8 cellular contexts compared by ENCODE assay signal in genomic region chr3:127791221-127791913, GRCh38. TPM values are rescaled to one million over a fixed set of nuclear protein-coding genes. Genes with fewer than 3 reads are reported as not detected.
DNase-seq lines count a peak whose midpoint lies in the region; ATAC-seq, FAIRE-seq and TF ChIP-seq lines count a peak whose summit lies in the region.

No MANE protein-coding gene starts in this region.

- no peaks in the 10 kb centered on the region for H3K79me2 ChIP-seq in DND-41 (ENCODE audit: insufficient read depth, low read length)
- peaks cover 12% of the 10 kb centered on the region for H3K79me2 ChIP-seq in endothelial cell of umbilical vein (ENCODE audit: control insufficient read depth, insufficient read depth, low read length)

- no peak for TF ChIP-seq POLR2A in Peyer's patch (IDR thresholded peaks at IDR 0.05)
- no peak for TF ChIP-seq POLR2A in endothelial cell of umbilical vein (IDR thresholded peaks at IDR 0.05; ENCODE audit: low read depth, low read length)

- TF ChIP-seq CTCF in DND-41 (IDR thresholded peaks at IDR 0.05; ENCODE audit: borderline replicate concordance, extremely low read depth, low read length, poor library complexity, severe bottlenecking) (peak; percentile 32), Peyer's patch (IDR thresholded peaks at IDR 0.05) (peak in 4 of 6 experiments; percentile 15 to 60 (median 57)), endothelial cell of umbilical vein (IDR thresholded peaks at IDR 0.05; ENCODE audit: extremely low read depth in 1 of 2, insufficient read depth in 1 of 2, low read depth in 1 of 2, low read length in 2 of 2) (peak in 1 of 2 donors; percentile 4), psoas muscle (IDR thresholded peaks at IDR 0.05) (peak; percentile 34)

- no peak overlapping the region for H3K27ac ChIP-seq in DND-41 (ENCODE audit: low read length)
- H3K27ac ChIP-seq in Peyer's patch, result peak overlapping the region in 2 of 4 donors; percentile 61 to 73
- no peak overlapping the region for H3K27ac ChIP-seq in endothelial cell of umbilical vein (ENCODE audit: insufficient read depth, low read depth, low read length)
- peak overlapping the region; percentile 92 for H3K27ac ChIP-seq in psoas muscle

- POLR2A ChIA-PET in endothelial cell of umbilical vein (lab: Charles Lee), result no interaction called here

- WGBS in psoas muscle, 3 donors, result 66 to 74% (median 69%) methylated on average over 9 of the region's 9 CpGs

- H3K9me3 ChIP-seq in DND-41 (ENCODE audit: insufficient read depth, low read length, severe bottlenecking) (no peaks in the 10 kb centered on the region), Peyer's patch (no peaks in the 10 kb centered on the region), endothelial cell of umbilical vein (replicated peaks; ENCODE audit: control insufficient read depth, insufficient read depth, low read length) (no peaks in the 10 kb centered on the region), psoas muscle (no peaks in the 10 kb centered on the region)

- intact Hi-C loops in endothelial cell of umbilical vein (cut with micrococcal nuclease), result no loop called here
- intact Hi-C loops in psoas muscle (cut with DNase I), result loop anchor here (5.0 kb wide), 2 partner anchors 39 to 44 kb away; no protein-coding TSS in a partner anchor

- no peak overlapping the region for H3K9ac ChIP-seq in DND-41 (ENCODE audit: low read depth, low read length)
- no peak overlapping the region for H3K9ac ChIP-seq in endothelial cell of umbilical vein (replicated peaks; ENCODE audit: extremely low read depth, insufficient read depth, low read length)

- H3K4me2 ChIP-seq in DND-41 (ENCODE audit: insufficient read depth, low read length) (no peak overlapping the region), endothelial cell of umbilical vein (ENCODE audit: insufficient read depth, low read length) (no peak overlapping the region)

- ATAC-seq in DND-41 (ENCODE audit: insufficient read depth, low read depth), result peak; percentile 58
- ATAC-seq in GM19324 (IDR thresholded peaks at IDR 0.05; ENCODE audit: low FRiP score, unreplicated experiment), result peak; percentile 53
- peak; percentile 86 for ATAC-seq in HG03460 (IDR thresholded peaks at IDR 0.05; ENCODE audit: unreplicated experiment)
- ATAC-seq in psoas muscle, result peak in 3 of 4 donors; percentile 28 to 48 (median 40)
- no peak for ATAC-seq in HG03457 (IDR thresholded peaks at IDR 0.05; ENCODE audit: unreplicated experiment)

- H3K27me3 ChIP-seq in DND-41 (ENCODE audit: insufficient read depth, low read length, poor library complexity), result peaks cover 14% of the 10 kb centered on the region
- no peaks in the 10 kb centered on the region for H3K27me3 ChIP-seq in Peyer's patch
- H3K27me3 ChIP-seq in endothelial cell of umbilical vein (ENCODE audit: control insufficient read depth in 2 of 2, insufficient read depth in 2 of 2, low read length in 2 of 2), result no peaks in the 10 kb centered on the region
- H3K27me3 ChIP-seq in psoas muscle (ENCODE audit: insufficient read depth in 3 of 3, low read length in 2 of 3), result no peaks in the 10 kb centered on the region

- H3K4me1 ChIP-seq in DND-41 (ENCODE audit: insufficient read depth, low read length), result no peaks in the 10 kb centered on the region
- H3K4me1 ChIP-seq in Peyer's patch, result peaks cover 0 to 57% (median 0%) of the 10 kb centered on the region in 4 donors
- H3K4me1 ChIP-seq in endothelial cell of umbilical vein (ENCODE audit: control insufficient read depth, extremely low read depth, insufficient read depth, low read length), result peaks cover 6% of the 10 kb centered on the region
- H3K4me1 ChIP-seq in psoas muscle, result peaks cover 72% of the 10 kb centered on the region

- dilution Hi-C loops in endothelial cell of umbilical vein (cut with MboI; ENCODE audit: extremely low pct_ligation_motif_present, low sequenced_read_pairs), result no loop called here

- no peaks in the 10 kb centered on the region for H3K36me3 ChIP-seq in DND-41 (ENCODE audit: insufficient read depth, low read length)
- H3K36me3 ChIP-seq in Peyer's patch, result peaks cover 0 to 11% (median 0%) of the 10 kb centered on the region in 3 donors
- H3K36me3 ChIP-seq in endothelial cell of umbilical vein (ENCODE audit: control insufficient read depth in 2 of 2, extremely low read depth in 1 of 2, insufficient read depth in 2 of 2, low read length in 2 of 2), result no peaks in the 10 kb centered on the region
- H3K36me3 ChIP-seq in psoas muscle (ENCODE audit: insufficient read depth in 1 of 2, low read depth in 1 of 2), result peaks cover under 1 to 10% of the 10 kb centered on the region in 2 donors

- DNase-seq in DND-41 (peak; percentile 14), Peyer's patch (peak in 2 of 3 donors; percentile 65 to 75), endothelial cell of umbilical vein (ENCODE audit: low read depth, low spot score) (no peak), psoas muscle (peak in 1 of 2 donors; percentile 34), putamen (ENCODE audit: low spot score) (no peak)

- peak; percentile 38 for FAIRE-seq in endothelial cell of umbilical vein (lab: Jason Lieb, UNC)

- CTCF ChIA-PET in endothelial cell of umbilical vein (lab: Charles Lee), result interaction anchor here (0.7 to 3.3 kb wide), 16 partner anchors 8 to 139 kb away, joined by 3 to 23 read pairs (median 3); partner anchors contain the start of gene MGLL

- BruUV-seq in endothelial cell of umbilical vein (replicated peaks; lab: Mats Ljungman, UMichigan), result no TSS peak

- H4K20me1 ChIP-seq in DND-41 (ENCODE audit: insufficient read depth, low read length) (no peaks in the 10 kb centered on the region), endothelial cell of umbilical vein (replicated peaks; ENCODE audit: control insufficient read depth, extremely low read depth, insufficient read depth, low read length) (no peaks in the 10 kb centered on the region)

- H2AFZ ChIP-seq in DND-41 (ENCODE audit: low read depth, low read length) (no peak overlapping the region), endothelial cell of umbilical vein (ENCODE audit: low read depth, low read length) (no peak overlapping the region)

- no peak overlapping the region for H3K4me3 ChIP-seq in DND-41 (ENCODE audit: low read depth in 1 of 2, low read length in 2 of 2)
- no peak overlapping the region for H3K4me3 ChIP-seq in Peyer's patch
- no peak overlapping the region for H3K4me3 ChIP-seq in endothelial cell of umbilical vein (replicated peaks in 1 of 3; ENCODE audit: insufficient read depth in 1 of 3, low read depth in 1 of 3, low read length in 3 of 3)
- no peak overlapping the region for H3K4me3 ChIP-seq in psoas muscle

- H3K9me1 ChIP-seq in endothelial cell of umbilical vein (replicated peaks; ENCODE audit: control insufficient read depth, extremely low read depth, insufficient read depth, low read length), result no peaks in the 10 kb centered on the region

TF ChIP-seq in endothelial cell of umbilical vein, 7 proteins besides CTCF, POLR2A, EP300 and RAD21:
- TF ChIP-seq JUN (IDR thresholded peaks at IDR 0.05; ENCODE audit: borderline replicate concordance, insufficient read depth, insufficient read length, low read depth), result no peak
- no peak for TF ChIP-seq POLR2AphosphoS5 (IDR thresholded peaks at IDR 0.05; ENCODE audit: insufficient read depth, low read depth, low read length)
- no peak for TF ChIP-seq GATA2 (IDR thresholded peaks at IDR 0.05; ENCODE audit: insufficient read depth, insufficient read length, low read depth, low read length)
- no peak for TF ChIP-seq MYC (IDR thresholded peaks at IDR 0.05; ENCODE audit: low read depth, low read length)
- TF ChIP-seq FOS (IDR thresholded peaks at IDR 0.05; ENCODE audit: borderline replicate concordance, insufficient read depth, low read length), result no peak
- TF ChIP-seq MAX (IDR thresholded peaks at IDR 0.05; ENCODE audit: insufficient read depth, insufficient read length), result no peak
- TF ChIP-seq EZH2 (IDR thresholded peaks at IDR 0.05; ENCODE audit: borderline replicate concordance, low read depth, low read length, severe bottlenecking), result no peak
TF ChIP-seq in endothelial cell of umbilical vein: peak in this region for 0.

RNA-seq across cellular contexts. Expression of gene MGLL, which starts 30.9 kb away (rescaled TPM):
- total RNA-seq in Peyer's patch (100 to 1,000 TPM in 3 of 4 donors, 10 to 100 TPM in 1; 56.1 to 180 (median 143) TPM), endothelial cell of umbilical vein (60.2 and 60.9 TPM in 2 replicates), psoas muscle (10 to 100 TPM; 53.7 to 85.6 (median 63.2) TPM)
- polyA plus RNA-seq in endothelial cell of umbilical vein (23.3 and 30.7 TPM in 2 replicates), psoas muscle (10 to 100 TPM; 32.8 to 64.9 (median 47.5) TPM)
- 34.5 TPM in 2 replicates for polyA plus RNA-seq in endothelial cell of umbilical vein (2011; cell fraction: cytosol; rRNA removed)
- polyA plus RNA-seq in endothelial cell of umbilical vein (2011; cell fraction: nucleus; rRNA removed), result 20.1 and 28.9 TPM in 2 replicates
- polyA plus RNA-seq in endothelial cell of umbilical vein (2012), result 39.7 and 61.6 TPM in 2 replicates
- 58.9 and 59.2 TPM in 2 replicates for polyA minus RNA-seq in endothelial cell of umbilical vein
- polyA minus RNA-seq in endothelial cell of umbilical vein (2011; cell fraction: cytosol; rRNA and poly(A)+ RNA removed), result 15.8 TPM
- 22.9 and 25.8 TPM in 2 replicates for polyA minus RNA-seq in endothelial cell of umbilical vein (2011; cell fraction: nucleus; rRNA and poly(A)+ RNA removed)

Comparison
In these comparisons a context has a peak if more than half of its experiments do, and no peak if none do; other contexts are left out.
1. DNase-seq: peak in DND-41 (single experiment) and Peyer's patch (2 of 3); none in endothelial cell of umbilical vein (single experiment) and putamen (single experiment).